In the genomic region with DNA sequence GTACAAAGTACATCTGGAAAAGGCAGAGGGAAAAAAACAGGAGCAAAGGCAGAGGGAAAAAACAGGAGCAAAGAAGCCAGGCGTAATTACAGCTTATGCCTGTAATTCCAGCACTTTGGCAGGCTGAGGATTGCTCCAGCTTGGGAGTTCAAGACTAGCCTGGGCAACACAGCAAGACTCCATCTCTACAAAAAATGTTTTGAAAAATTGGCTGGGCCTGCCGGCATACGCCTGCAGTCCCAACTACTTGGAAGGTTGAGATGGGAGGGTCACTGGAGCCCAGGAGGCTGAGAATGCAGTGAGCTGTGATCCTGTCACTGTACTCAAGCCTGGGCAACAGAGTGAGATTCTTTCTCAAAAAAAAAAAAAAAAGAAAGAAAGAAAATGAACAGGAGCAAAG, we compare ENCODE assay signal across 2 cellular contexts.
TF ChIP-seq lines count a peak whose summit lies in the region.

No MANE protein-coding gene starts in this region.

TF ChIP-seq in HepG2, 621 proteins besides CTCF, POLR2A, EP300 and RAD21:
- TF ChIP-seq ZNF121 (CRISPR knock-in tag; IDR thresholded peaks at IDR 0.05) (peak; percentile 82), PRMT3 (CRISPR knock-in tag; IDR thresholded peaks at IDR 0.05; ENCODE audit: borderline replicate concordance, low read depth) (no peak), TCF7 (IDR thresholded peaks at IDR 0.05; ENCODE audit: low read depth) (no peak)
- TF ChIP-seq, protein P1, sequence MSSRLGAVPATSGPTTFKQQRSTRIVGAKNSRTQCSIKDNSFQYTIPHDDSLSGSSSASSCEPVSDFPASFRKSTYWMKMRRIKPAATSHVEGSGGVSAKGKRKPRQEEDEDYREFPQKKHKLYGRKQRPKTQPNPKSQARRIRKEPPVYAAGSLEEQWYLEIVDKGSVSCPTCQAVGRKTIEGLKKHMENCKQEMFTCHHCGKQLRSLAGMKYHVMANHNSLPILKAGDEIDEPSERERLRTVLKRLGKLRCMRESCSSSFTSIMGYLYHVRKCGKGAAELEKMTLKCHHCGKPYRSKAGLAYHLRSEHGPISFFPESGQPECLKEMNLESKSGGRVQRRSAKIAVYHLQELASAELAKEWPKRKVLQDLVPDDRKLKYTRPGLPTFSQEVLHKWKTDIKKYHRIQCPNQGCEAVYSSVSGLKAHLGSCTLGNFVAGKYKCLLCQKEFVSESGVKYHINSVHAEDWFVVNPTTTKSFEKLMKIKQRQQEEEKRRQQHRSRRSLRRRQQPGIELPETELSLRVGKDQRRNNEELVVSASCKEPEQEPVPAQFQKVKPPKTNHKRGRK (CRISPR knock-in tag; IDR thresholded peaks at IDR 0.05), result no peak
- TF ChIP-seq, protein P2, sequence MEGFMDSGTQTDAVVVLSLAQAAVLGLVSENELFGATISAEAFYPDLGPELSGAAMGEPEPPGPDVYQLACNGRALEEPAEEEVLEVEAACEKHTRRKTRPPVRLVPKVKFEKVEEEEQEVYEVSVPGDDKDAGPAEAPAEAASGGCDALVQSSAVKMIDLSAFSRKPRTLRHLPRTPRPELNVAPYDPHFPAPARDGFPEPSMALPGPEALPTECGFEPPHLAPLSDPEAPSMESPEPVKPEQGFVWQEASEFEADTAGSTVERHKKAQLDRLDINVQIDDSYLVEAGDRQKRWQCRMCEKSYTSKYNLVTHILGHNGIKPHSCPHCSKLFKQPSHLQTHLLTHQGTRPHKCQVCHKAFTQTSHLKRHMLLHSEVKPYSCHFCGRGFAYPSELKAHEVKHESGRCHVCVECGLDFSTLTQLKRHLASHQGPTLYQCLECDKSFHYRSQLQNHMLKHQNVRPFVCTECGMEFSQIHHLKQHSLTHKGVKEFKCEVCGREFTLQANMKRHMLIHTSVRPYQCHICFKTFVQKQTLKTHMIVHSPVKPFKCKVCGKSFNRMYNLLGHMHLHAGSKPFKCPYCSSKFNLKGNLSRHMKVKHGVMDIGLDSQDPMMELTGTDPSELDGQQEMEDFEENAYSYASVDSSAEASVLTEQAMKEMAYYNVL (CRISPR knock-in tag; IDR thresholded peaks at IDR 0.05; ENCODE audit: borderline replicate concordance), result no peak

TF ChIP-seq in K562, 482 proteins besides CTCF, POLR2A, EP300 and RAD21:
- TF ChIP-seq ZNF143 (CRISPR knock-in tag; IDR thresholded peaks at IDR 0.05), result no peak
- TF ChIP-seq ZNF121 (CRISPR knock-in tag; conservative IDR thresholded peaks at IDR 0.05), result peak; percentile 88
